Comparison of ENCODE assay signal across 19 cellular contexts in genomic region chr16:27498020-27498419, GRCh38.
"Had no signal": no experiment of that assay in that cellular context is flagged by ENCODE, and none has a peak within 500 bp of the region (broad histone marks: within the 10 kb centered on the region; RNA-seq: fewer than 3 reads in every experiment).

No MANE protein-coding gene starts in this region.

- H3K4me3 ChIP-seq: ascending aorta, esophagus squamous epithelium, mucosa of descending colon, prostate gland, right atrium auricular region had no signal

- H3K27me3 ChIP-seq: ascending aorta, esophagus squamous epithelium, foreskin keratinocyte, right atrium auricular region had no signal

- DNase-seq: activated CD4-positive, alpha-beta memory T cell treated with anti-CD3 and anti-CD28 coated beads for 36 hours; activated naive CD4-positive, alpha-beta T cell; activated T-cell treated with anti-CD3 and anti-CD28 coated beads for 4 hours; cerebellar nuclear complex; effector CD8-positive, alpha-beta T cell; esophagus squamous epithelium; foreskin keratinocyte; left ventricle myocardium superior; mucosa of descending colon; naive thymus-derived CD4-positive, alpha-beta T cell; stimulated activated CD4-positive, alpha-beta T cell treated with anti-CD3 and anti-CD28 coated beads, Interleukin-12 subunit alpha, Interleukin-12 subunit beta, amount 100 ng/mL, for 4 hours; stimulated activated CD4-positive, alpha-beta T cell treated with anti-CD3 and anti-CD28 coated beads, Interleukin-1b, Interleukin-23, amount 100 ng/mL, for 48 hours; stimulated activated CD8-positive, alpha-beta memory T cell treated with anti-CD3 and anti-CD28 coated beads, Interleukin-4, amount 100 ng/mL, for 48 hours; stimulated activated naive CD4-positive, alpha-beta T cell treated with Interleukin-2 at 50 U/mL for 16 hours; T-helper 2 cell; trophoblast cell had no signal

- H3K4me1 ChIP-seq: ascending aorta, foreskin keratinocyte, prostate gland had no signal

- H3K27ac ChIP-seq: ascending aorta, esophagus squamous epithelium, foreskin keratinocyte, right atrium auricular region had no signal

- H3K9me3 ChIP-seq: ascending aorta, esophagus squamous epithelium, mucosa of descending colon, prostate gland, right atrium auricular region had no signal
